ENCODE assay signal across 11 cellular contexts in the genomic region with DNA sequence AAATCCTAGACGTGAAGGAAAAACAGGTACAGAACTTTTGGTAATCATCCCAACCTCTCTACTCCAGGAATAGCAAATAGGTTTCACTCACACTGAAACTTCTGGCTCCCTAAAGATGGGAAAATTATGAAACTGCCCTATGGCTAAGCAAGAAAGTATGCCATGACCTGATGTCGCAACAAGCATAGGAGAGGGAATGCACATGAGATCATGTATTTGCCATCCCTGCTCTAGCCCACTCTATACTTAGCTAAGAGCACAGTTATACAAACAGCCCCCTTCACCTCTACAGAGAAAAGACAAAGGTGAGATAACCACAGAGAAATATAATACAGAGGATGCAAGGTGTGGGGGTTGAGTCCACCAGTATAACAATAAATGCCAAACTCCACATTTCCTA.
DNase-seq lines count a peak whose midpoint lies in the region; ATAC-seq, FAIRE-seq and TF ChIP-seq lines count a peak whose summit lies in the region.
"Had no signal": no experiment of that assay in that cellular context is flagged by ENCODE, and none has a peak within 500 bp of the region (broad histone marks: within the 10 kb centered on the region; RNA-seq: fewer than 3 reads in every experiment).

No MANE protein-coding gene starts in this region.

- no peaks in the 10 kb centered on the region for H3K27me3 Mint-ChIP-seq in activated naive CD8-positive, alpha-beta T cell treated with anti-CD3 and anti-CD28 coated beads, Interleukin-2, amount 50 U/mL, for 24 hours
- no peaks in the 10 kb centered on the region for H3K27me3 Mint-ChIP-seq in activated CD8-positive, alpha-beta T cell treated with anti-CD3 and anti-CD28 coated beads for 36 hours
- H3K27me3 Mint-ChIP-seq: naive B cell had no signal

- CTCF ChIA-PET in activated CD8-positive, alpha-beta T cell treated with anti-CD3 and anti-CD28 coated beads for 36 hours (lab: Charles Lee), result no interaction called here

- peak; percentile 29 for DNase-seq in AG08396 (ENCODE audit: low spot score)
- peak; percentile 44 for DNase-seq in HTR-8/SVneo (ENCODE audit: insufficient read length, low spot score)
- no peak for DNase-seq in activated naive CD8-positive, alpha-beta T cell treated with anti-CD3 and anti-CD28 coated beads, Interleukin-2, amount 50 U/mL, for 24 hours
- DNase-seq in kidney tubule cell (ENCODE audit: low spot score), result peak; percentile 77
- no peak for DNase-seq in NCI-H2081 treated with DMSO at 0.1 percent for 48 hours (lab: John Stamatoyannopoulos, UW)
- DNase-seq in GM20000 (ENCODE audit: low spot score), result no peak
- no peak for DNase-seq in activated CD8-positive, alpha-beta T cell treated with anti-CD3 and anti-CD28 coated beads for 36 hours
- no peak for DNase-seq in cerebellum (ENCODE audit: low spot score)
- DNase-seq: activated CD8-positive, alpha-beta memory T cell treated with anti-CD3 and anti-CD28 coated beads, Interleukin-2, amount 50 U/mL, for 4 hours; naive B cell; RPMI8226 had no signal

- intact Hi-C loops in activated CD8-positive, alpha-beta T cell treated with anti-CD3 and anti-CD28 coated beads for 36 hours (cut with micrococcal nuclease), result loop anchor here (10.0 kb wide), 1 partner anchor 205 kb away; no protein-coding TSS in a partner anchor

- no peak overlapping the region for H3K4me3 Mint-ChIP-seq in activated naive CD8-positive, alpha-beta T cell treated with anti-CD3 and anti-CD28 coated beads, Interleukin-2, amount 50 U/mL, for 24 hours
- no peak overlapping the region for H3K4me3 Mint-ChIP-seq in activated CD8-positive, alpha-beta T cell treated with anti-CD3 and anti-CD28 coated beads for 36 hours
- H3K4me3 Mint-ChIP-seq: naive B cell had no signal

- TF ChIP-seq CTCF in GM20000 (IDR thresholded peaks at IDR 0.05; ENCODE audit: extremely low read depth, missing control alignments), result no peak
- TF ChIP-seq CTCF in activated CD8-positive, alpha-beta T cell treated with anti-CD3 and anti-CD28 coated beads for 36 hours (IDR thresholded peaks at IDR 0.05), result no peak

- peak overlapping the region; percentile 26 for H3K27ac Mint-ChIP-seq in activated naive CD8-positive, alpha-beta T cell treated with anti-CD3 and anti-CD28 coated beads, Interleukin-2, amount 50 U/mL, for 24 hours
- no peak overlapping the region for H3K27ac Mint-ChIP-seq in activated CD8-positive, alpha-beta T cell treated with anti-CD3 and anti-CD28 coated beads for 36 hours

- POLR2A ChIA-PET in activated CD8-positive, alpha-beta T cell treated with anti-CD3 and anti-CD28 coated beads for 36 hours (lab: Charles Lee), result no interaction called here

- H3K9me3 Mint-ChIP-seq in activated naive CD8-positive, alpha-beta T cell treated with anti-CD3 and anti-CD28 coated beads, Interleukin-2, amount 50 U/mL, for 24 hours, result no peaks in the 10 kb centered on the region
- no peaks in the 10 kb centered on the region for H3K9me3 Mint-ChIP-seq in activated CD8-positive, alpha-beta T cell treated with anti-CD3 and anti-CD28 coated beads for 36 hours
- H3K9me3 Mint-ChIP-seq: naive B cell had no signal

- peak; percentile 63 for FAIRE-seq in HTR-8/SVneo (lab: Jason Lieb, UNC)

- H3K4me1 Mint-ChIP-seq in activated naive CD8-positive, alpha-beta T cell treated with anti-CD3 and anti-CD28 coated beads, Interleukin-2, amount 50 U/mL, for 24 hours, result peaks cover 27% of the 10 kb centered on the region
- peaks cover 24% of the 10 kb centered on the region for H3K4me1 Mint-ChIP-seq in activated CD8-positive, alpha-beta T cell treated with anti-CD3 and anti-CD28 coated beads for 36 hours (ENCODE audit: low read depth)

- peak; percentile 52 for ATAC-seq in activated naive CD8-positive, alpha-beta T cell treated with anti-CD3 and anti-CD28 coated beads, Interleukin-2, amount 50 U/mL, for 24 hours
- ATAC-seq in activated CD8-positive, alpha-beta T cell treated with anti-CD3 and anti-CD28 coated beads for 36 hours, result no peak

- H3K36me3 Mint-ChIP-seq in activated naive CD8-positive, alpha-beta T cell treated with anti-CD3 and anti-CD28 coated beads, Interleukin-2, amount 50 U/mL, for 24 hours (ENCODE audit: low read depth), result peaks cover 5% of the 10 kb centered on the region
- peaks cover 8% of the 10 kb centered on the region for H3K36me3 Mint-ChIP-seq in activated CD8-positive, alpha-beta T cell treated with anti-CD3 and anti-CD28 coated beads for 36 hours (ENCODE audit: low read depth)

Comparison
In these comparisons a context has a peak if more than half of its experiments do, and no peak if none do; other contexts are left out.
1. DNase-seq: peak in AG08396 (single experiment), HTR-8/SVneo (single experiment) and kidney tubule cell (single experiment); none in activated naive CD8-positive, alpha-beta T cell treated with anti-CD3 and anti-CD28 coated beads, Interleukin-2, amount 50 U/mL, for 24 hours (single experiment), NCI-H2081 treated with DMSO at 0.1 percent for 48 hours (single experiment), GM20000 (single experiment), activated CD8-positive, alpha-beta T cell treated with anti-CD3 and anti-CD28 coated beads for 36 hours (single experiment) and cerebellum (single experiment).